In the genomic region with DNA sequence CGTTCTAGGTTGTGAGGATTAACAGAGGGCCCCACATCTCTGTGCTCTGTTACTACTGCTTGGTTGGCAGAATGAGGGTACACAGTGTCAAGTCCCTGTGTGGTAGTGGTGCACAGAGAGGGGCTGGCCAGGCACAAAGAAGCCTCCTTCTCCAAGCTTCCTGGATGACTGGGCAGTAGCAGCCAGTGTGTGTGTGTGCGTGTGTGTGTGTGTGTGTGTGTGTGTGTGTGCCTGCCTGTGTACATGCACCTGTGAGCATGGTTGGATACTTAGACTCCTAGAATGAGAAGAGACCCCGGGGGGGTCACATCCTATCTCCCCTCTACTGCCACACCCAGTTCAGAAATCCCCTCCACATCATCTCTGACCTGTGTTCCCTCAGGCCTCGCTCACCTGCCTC, we compare ENCODE assay signal across 28 cellular contexts.
DNase-seq lines count a peak whose midpoint lies in the region; ATAC-seq, FAIRE-seq and TF ChIP-seq lines count a peak whose summit lies in the region.
"Had no signal": no experiment of that assay in that cellular context is flagged by ENCODE, and none has a peak within 500 bp of the region (broad histone marks: within the 10 kb centered on the region; RNA-seq: fewer than 3 reads in every experiment).

No MANE protein-coding gene starts in this region.

- H4K20me1 ChIP-seq in keratinocyte (ENCODE audit: control insufficient read depth, extremely low read depth, insufficient read depth, low read length) = no peaks in the 10 kb centered on the region
- no peaks in the 10 kb centered on the region for H4K20me1 ChIP-seq in Karpas-422 (ENCODE audit: insufficient read depth, low read depth, low read length)

- H2AFZ ChIP-seq in keratinocyte (ENCODE audit: control insufficient read depth, low read length) = no peak overlapping the region
- no peak overlapping the region for H2AFZ ChIP-seq in Karpas-422 (ENCODE audit: low read length)
- H2AFZ ChIP-seq: GM23338 had no signal

- DNase-seq in left ventricle myocardium inferior = no peak
- DNase-seq in Right ventricle myocardium superior = no peak
- DNase-seq in T-helper 17 cell = no peak
- no peak for DNase-seq in keratinocyte (ENCODE audit: low read depth, low spot score)
- no peak for DNase-seq in urothelium cell line (ENCODE audit: low spot score)
- no peak for DNase-seq in Karpas-422
- DNase-seq in NCI-H2029 (lab: John Stamatoyannopoulos, UW) = no peak
- DNase-seq: C1 segment of cervical spinal cord; CD4-positive, alpha-beta memory T cell; COR-L47; DMS79; EL; GDM1; HCEC 1CT; MV-4-11; NCI-H1105; NCI-H1436 treated with DMSO at 0.1 percent for 48 hours; NCI-H187 treated with DMSO at 0.1 percent for 48 hours; NCI-H2107; NCI-H524; NCI-H774; SJCRH30 had no signal

- no peaks in the 10 kb centered on the region for H3K36me3 ChIP-seq in left ventricle myocardium inferior
- no peaks in the 10 kb centered on the region for H3K36me3 ChIP-seq in keratinocyte (ENCODE audit: control insufficient read depth in 2 of 2, extremely low read depth in 1 of 2, insufficient read depth in 2 of 2, low read length in 2 of 2)
- no peaks in the 10 kb centered on the region for H3K36me3 ChIP-seq in Karpas-422 (ENCODE audit: insufficient read depth, low read length)
- H3K36me3 ChIP-seq: SJCRH30 had no signal

- dilution Hi-C loops in keratinocyte (cut with MboI; ENCODE audit: extremely low pct_ligation_motif_present, low sequenced_read_pairs) = no loop called here

- H3K4me1 ChIP-seq in left ventricle myocardium inferior = peaks cover 65% of the 10 kb centered on the region
- H3K4me1 ChIP-seq in keratinocyte (ENCODE audit: control insufficient read depth, extremely low read depth, insufficient read depth, low read length) = peaks cover 8% of the 10 kb centered on the region
- no peaks in the 10 kb centered on the region for H3K4me1 ChIP-seq in Karpas-422 (ENCODE audit: low read length)
- H3K4me1 ChIP-seq: A549, SJCRH30 had no signal

- H3K27ac ChIP-seq in left ventricle myocardium inferior (replicated peaks) = peak overlapping the region; percentile 89
- no peak overlapping the region for H3K27ac ChIP-seq in keratinocyte (ENCODE audit: control insufficient read depth, insufficient read depth, low read length)
- no peak overlapping the region for H3K27ac ChIP-seq in Karpas-422 (ENCODE audit: low read length)
- H3K27ac ChIP-seq: A549, HL-60, SJCRH30 had no signal

- ATAC-seq in Right ventricle myocardium superior (ENCODE audit: poor library complexity) (no peak), T-helper 17 cell (no peak)
- ATAC-seq: A549, GM12878, GM23338, HepG2, SK-N-SH treated with all-trans-retinoic acid at 6 μM for 48 hours had no signal

- H3K36me3 Mint-ChIP-seq in T-helper 17 cell (ENCODE audit: low read depth) = no peaks in the 10 kb centered on the region
- H3K36me3 Mint-ChIP-seq: CD4-positive, alpha-beta memory T cell had no signal

- H3K9ac ChIP-seq in keratinocyte (ENCODE audit: control insufficient read depth, extremely low read depth, insufficient read depth, low read length) (no peak overlapping the region), Karpas-422 (ENCODE audit: low read length) (no peak overlapping the region)

- H3K9me2 ChIP-seq in Karpas-422 (replicated peaks; ENCODE audit: insufficient read depth, low read length) = no peaks in the 10 kb centered on the region

- H3K27ac Mint-ChIP-seq in T-helper 17 cell = no peak overlapping the region
- H3K27ac Mint-ChIP-seq: CD4-positive, alpha-beta memory T cell; GM23338 had no signal

- H3K9me3 ChIP-seq in left ventricle myocardium inferior (replicated peaks) = no peaks in the 10 kb centered on the region
- H3K9me3 ChIP-seq in T-helper 17 cell (ENCODE audit: control insufficient read depth, low read length, poor library complexity, severe bottlenecking) = no peaks in the 10 kb centered on the region
- H3K9me3 ChIP-seq in keratinocyte (ENCODE audit: control insufficient read depth, low read depth, low read length) = no peaks in the 10 kb centered on the region
- no peaks in the 10 kb centered on the region for H3K9me3 ChIP-seq in Karpas-422 (ENCODE audit: low read length)
- H3K9me3 ChIP-seq: A549, SJCRH30 had no signal

- H3K4me3 ChIP-seq in left ventricle myocardium inferior = no peak overlapping the region
- no peak overlapping the region for H3K4me3 ChIP-seq in keratinocyte (ENCODE audit: control insufficient read depth in 2 of 3, extremely low read depth in 1 of 3, insufficient read depth in 2 of 3, low read depth in 1 of 3, low read length in 3 of 3)
- H3K4me3 ChIP-seq in Karpas-422 (ENCODE audit: low read length) = no peak overlapping the region
- H3K4me3 ChIP-seq: A549, GM12878, GM23338, SJCRH30 had no signal

- TF ChIP-seq CTCF in left ventricle myocardium inferior (IDR thresholded peaks at IDR 0.05; ENCODE audit: borderline replicate concordance) (no peak), keratinocyte (optimal IDR thresholded peaks at IDR 0.05 in 1 of 3, IDR thresholded peaks at IDR 0.05 in 1 of 3, conservative IDR thresholded peaks at IDR 0.05 in 1 of 3; ENCODE audit: extremely low read depth in 1 of 3, insufficient read depth in 2 of 3, low read length in 3 of 3) (no peak)

- peaks cover 6% of the 10 kb centered on the region for H3K27me3 Mint-ChIP-seq in T-helper 17 cell

- H3K9me1 ChIP-seq in keratinocyte (ENCODE audit: control insufficient read depth, extremely low read depth, insufficient read depth, low read length) = no peaks in the 10 kb centered on the region

- no peaks in the 10 kb centered on the region for H3K27me3 ChIP-seq in left ventricle myocardium inferior (ENCODE audit: low read depth)
- H3K27me3 ChIP-seq in keratinocyte (ENCODE audit: control insufficient read depth, extremely low read depth, insufficient read depth, low read length) = peaks cover 12% of the 10 kb centered on the region
- H3K27me3 ChIP-seq in Karpas-422 (ENCODE audit: low read length) = no peaks in the 10 kb centered on the region
- H3K27me3 ChIP-seq: SJCRH30 had no signal

- H3K4me1 Mint-ChIP-seq in T-helper 17 cell = peaks cover 4% of the 10 kb centered on the region
- H3K4me1 Mint-ChIP-seq: CD4-positive, alpha-beta memory T cell had no signal

- H3K4me2 ChIP-seq in keratinocyte (ENCODE audit: control insufficient read depth, extremely low read depth, insufficient read depth, low read depth, low read length) (no peak overlapping the region), Karpas-422 (ENCODE audit: low read depth, low read length, poor library complexity, severe bottlenecking) (no peak overlapping the region)
- H3K4me2 ChIP-seq: A549, GM23338 had no signal

- H3K4me3 Mint-ChIP-seq in T-helper 17 cell = peak overlapping the region; percentile 59
- H3K4me3 Mint-ChIP-seq: CD4-positive, alpha-beta memory T cell; GM23338 had no signal

- peak; percentile 57 for FAIRE-seq in keratinocyte (lab: Jason Lieb, UNC)
- peak; percentile 90 for FAIRE-seq in urothelium cell line (lab: Jason Lieb, UNC)
- FAIRE-seq: A549, HepG2 had no signal

- no peaks in the 10 kb centered on the region for H3K79me2 ChIP-seq in keratinocyte (ENCODE audit: control insufficient read depth, insufficient read depth, low read length)
- no peaks in the 10 kb centered on the region for H3K79me2 ChIP-seq in Karpas-422 (ENCODE audit: low read length)

- intact Hi-C loops in left ventricle myocardium inferior (cut with micrococcal nuclease) (no loop called here), Right ventricle myocardium superior (cut with DNase I) (no loop called here)
